Comparison of ENCODE assay signal across 8 cellular contexts in the genomic region with DNA sequence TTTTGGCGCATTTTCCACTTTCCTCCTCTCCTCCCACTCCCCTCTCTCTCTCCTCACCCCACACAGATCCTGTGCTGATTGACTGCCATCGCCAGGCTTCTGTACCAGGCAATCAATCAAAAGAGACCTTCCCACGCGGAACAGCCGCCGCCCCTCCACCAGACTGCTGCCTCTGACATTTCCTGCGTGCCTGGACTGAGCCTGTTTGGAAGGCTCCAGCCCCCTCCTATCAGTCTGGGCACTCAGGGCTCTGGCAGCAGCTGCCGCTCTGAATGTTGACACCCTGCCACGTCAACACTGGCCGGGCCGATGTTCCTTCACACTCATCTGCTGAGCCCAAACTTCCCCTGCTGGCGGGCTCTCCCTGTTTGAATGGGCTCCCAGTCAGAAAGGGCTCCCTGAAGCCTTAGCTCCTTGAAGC.
A peak's percentile ranks its signal among the peaks of the same experiment; 100 is the strongest.
DNase-seq lines count a peak whose midpoint lies in the region; ATAC-seq, FAIRE-seq and TF ChIP-seq lines count a peak whose summit lies in the region.

No MANE protein-coding gene starts in this region.

- WGBS in pancreas, 2 donors, result 8 to 13% methylated on average over 12 of the region's 12 CpGs

- no peak overlapping the region for H3K4me3 ChIP-seq in pancreas

- ATAC-seq in foreskin keratinocyte (peak; percentile 87), pancreas (peak in 3 of 4 donors; percentile 58 to 67 (median 66)), HG02981 (IDR thresholded peaks at IDR 0.05; ENCODE audit: unreplicated experiment) (no peak), GM21529 (IDR thresholded peaks at IDR 0.05; ENCODE audit: unreplicated experiment) (no peak)

- intact Hi-C loops in pancreas (cut with DNase I), result no loop called here

- H3K36me3 ChIP-seq in pancreas, result no peaks in the 10 kb centered on the region

- H3K4me1 ChIP-seq in foreskin keratinocyte (peaks cover 12% of the 10 kb centered on the region), pancreas (no peaks in the 10 kb centered on the region)

- TF ChIP-seq CTCF in foreskin keratinocyte (conservative IDR thresholded peaks at IDR 0.05), result peak; percentile 45
- TF ChIP-seq CTCF in pancreas (IDR thresholded peaks at IDR 0.05), result no peak

- peaks cover 2% of the 10 kb centered on the region for H3K9me3 Mint-ChIP-seq in activated naive CD8-positive, alpha-beta T cell treated with anti-CD3 and anti-CD28 coated beads for 36 hours

- no peaks in the 10 kb centered on the region for H3K4me1 Mint-ChIP-seq in activated naive CD8-positive, alpha-beta T cell treated with anti-CD3 and anti-CD28 coated beads for 36 hours

- DNase-seq in Daoy (ENCODE audit: low read depth) (peak; percentile 69), NCI-H446 (lab: John Stamatoyannopoulos, UW) (peak; percentile 91 to 97), foreskin keratinocyte (peak in 1 of 2 donors; percentile 54), pancreas (peak in 3 of 6 donors; percentile 32 to 59 (median 38)), SW480 (ENCODE audit: low spot score) (no peak)
- no peak for DNase-seq in activated naive CD8-positive, alpha-beta T cell treated with anti-CD3 and anti-CD28 coated beads for 36 hours

- peaks cover 12% of the 10 kb centered on the region for H3K27me3 Mint-ChIP-seq in activated naive CD8-positive, alpha-beta T cell treated with anti-CD3 and anti-CD28 coated beads for 36 hours

- H3K4me3 Mint-ChIP-seq in activated naive CD8-positive, alpha-beta T cell treated with anti-CD3 and anti-CD28 coated beads for 36 hours, result no peak overlapping the region

- no peaks in the 10 kb centered on the region for H3K36me3 Mint-ChIP-seq in activated naive CD8-positive, alpha-beta T cell treated with anti-CD3 and anti-CD28 coated beads for 36 hours

- H3K27ac Mint-ChIP-seq in activated naive CD8-positive, alpha-beta T cell treated with anti-CD3 and anti-CD28 coated beads for 36 hours, result no peak overlapping the region

- no peak for FAIRE-seq in pancreas (lab: Jason Lieb, UNC)

- H3K27ac ChIP-seq in foreskin keratinocyte, result peak overlapping the region; percentile 26
- no peak overlapping the region for H3K27ac ChIP-seq in pancreas

- H3K27me3 ChIP-seq in foreskin keratinocyte, result no peaks in the 10 kb centered on the region
- no peaks in the 10 kb centered on the region for H3K27me3 ChIP-seq in pancreas

- H3K9me3 ChIP-seq in pancreas, result no peaks in the 10 kb centered on the region

Comparison
In these comparisons a context has a peak if more than half of its experiments do, and no peak if none do; other contexts are left out.
1. DNase-seq: peak in Daoy (single experiment) and NCI-H446 (2 of 2); none in SW480 (single experiment) and activated naive CD8-positive, alpha-beta T cell treated with anti-CD3 and anti-CD28 coated beads for 36 hours (single experiment).
2. ATAC-seq: peak in foreskin keratinocyte (single experiment) and pancreas (3 of 4); none in HG02981 (single experiment) and GM21529 (single experiment).